ENCODE assay signal across 1 cellular context in the genomic region with DNA sequence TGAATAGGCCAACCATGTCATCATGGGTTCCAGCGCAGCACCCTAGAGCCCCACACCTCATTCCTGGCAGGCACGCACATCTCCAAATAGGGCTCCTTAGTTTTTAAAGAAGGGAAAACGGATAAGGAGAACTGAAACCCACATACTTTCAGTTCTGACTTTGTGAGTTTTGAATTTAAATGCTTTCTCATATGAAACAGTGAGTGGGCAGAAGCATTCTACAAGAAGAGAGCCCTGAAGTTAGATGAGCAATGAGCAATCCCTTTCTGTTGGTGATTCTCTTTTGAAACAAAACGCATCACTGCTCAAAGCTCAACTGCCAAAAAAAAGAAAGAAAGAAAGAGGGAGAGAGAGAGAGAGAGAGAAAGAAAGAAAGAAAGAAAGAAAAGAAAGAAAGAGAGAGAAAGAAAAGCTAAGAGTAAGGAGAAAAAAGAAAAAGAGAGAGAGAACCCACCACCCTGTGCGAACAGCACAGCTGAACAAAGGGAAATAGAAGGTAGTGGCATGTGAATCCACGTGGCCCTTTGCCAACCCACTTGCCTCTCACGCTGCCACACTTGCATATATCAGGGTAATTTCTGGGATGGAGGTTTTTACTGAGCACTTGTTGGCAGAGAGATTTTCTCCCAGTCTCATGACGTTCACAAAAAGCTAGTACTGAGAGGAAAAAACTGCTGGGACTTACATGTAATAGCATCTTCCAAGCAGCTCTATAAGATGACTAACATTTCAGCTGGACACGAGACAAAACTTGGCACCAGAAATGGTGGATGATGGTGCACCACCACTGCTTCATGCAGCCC.
TF ChIP-seq lines count a peak whose summit lies in the region.

No MANE protein-coding gene starts in this region.

TF ChIP-seq in IMR-90, 13 proteins besides CTCF, POLR2A, EP300 and RAD21 (continued from another document):
- TF ChIP-seq, protein P1, sequence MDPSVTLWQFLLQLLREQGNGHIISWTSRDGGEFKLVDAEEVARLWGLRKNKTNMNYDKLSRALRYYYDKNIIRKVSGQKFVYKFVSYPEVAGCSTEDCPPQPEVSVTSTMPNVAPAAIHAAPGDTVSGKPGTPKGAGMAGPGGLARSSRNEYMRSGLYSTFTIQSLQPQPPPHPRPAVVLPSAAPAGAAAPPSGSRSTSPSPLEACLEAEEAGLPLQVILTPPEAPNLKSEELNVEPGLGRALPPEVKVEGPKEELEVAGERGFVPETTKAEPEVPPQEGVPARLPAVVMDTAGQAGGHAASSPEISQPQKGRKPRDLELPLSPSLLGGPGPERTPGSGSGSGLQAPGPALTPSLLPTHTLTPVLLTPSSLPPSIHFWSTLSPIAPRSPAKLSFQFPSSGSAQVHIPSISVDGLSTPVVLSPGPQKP (IDR thresholded peaks at IDR 0.05; ENCODE audit: borderline replicate concordance, low read depth, low read length), result no peak
- TF ChIP-seq MAFK (IDR thresholded peaks at IDR 0.05; ENCODE audit: low read depth, low read length) (no peak), MXI1 (IDR thresholded peaks at IDR 0.05; ENCODE audit: borderline replicate concordance, low read depth, low read length) (no peak), CHD1 (IDR thresholded peaks at IDR 0.05; ENCODE audit: low read depth, low read length) (no peak), RFX5 (IDR thresholded peaks at IDR 0.05; ENCODE audit: low read depth, low read length) (no peak), MAZ (IDR thresholded peaks at IDR 0.05; ENCODE audit: borderline replicate concordance, low read depth, low read length) (no peak), RCOR1 (IDR thresholded peaks at IDR 0.05; ENCODE audit: insufficient replicate concordance, low read length) (no peak), NFE2L2 (IDR thresholded peaks at IDR 0.05; ENCODE audit: low read depth, low read length) (no peak)
TF ChIP-seq in IMR-90: peak in this region for 0.
